In genomic region chr5:138517437-138517836, GRCh38 we compare ENCODE assay signal across 1 cellular context.
TF ChIP-seq lines count a peak whose summit lies in the region.

No MANE protein-coding gene starts in this region.

TF ChIP-seq in HepG2, 621 proteins besides CTCF, POLR2A, EP300 and RAD21:
- TF ChIP-seq SOX13 (IDR thresholded peaks at IDR 0.05) (no peak), SOX13 (CRISPR knock-in tag; conservative IDR thresholded peaks at IDR 0.05 in 1 of 2, IDR thresholded peaks at IDR 0.05 in 1 of 2) (peak in 1 of 2 experiments; percentile 51; a peak in 1 of 4 replicates), HNRNPK (IDR thresholded peaks at IDR 0.05; ENCODE audit: low read depth, low read length, poor library complexity, severe bottlenecking) (peak; percentile 16), FOXO1 (CRISPR knock-in tag; IDR thresholded peaks at IDR 0.05) (no peak)
